ENCODE assay signal across 20 cellular contexts in genomic region chr2:223050188-223050587, GRCh38. TPM values are rescaled to one million over a fixed set of nuclear protein-coding genes. Genes with fewer than 3 reads are reported as not detected.
"Had no signal": no experiment of that assay in that cellular context is flagged by ENCODE, and none has a peak within 500 bp of the region (broad histone marks: within the 10 kb centered on the region; RNA-seq: fewer than 3 reads in every experiment).

No MANE protein-coding gene starts in this region.

- DNase-seq: activated CD4-positive, alpha-beta memory T cell treated with anti-CD3 and anti-CD28 coated beads for 36 hours; activated CD4-positive, alpha-beta T cell treated with anti-CD3 and anti-CD28 coated beads for 4 hours; activated CD4-positive, CD25-positive, alpha-beta regulatory T cell; activated naive CD4-positive, alpha-beta T cell treated with Interleukin-2 at 50 U/mL for 16 hours; activated naive CD8-positive, alpha-beta T cell treated with anti-CD3 and anti-CD28 coated beads for 36 hours; activated T-cell treated with anti-CD3 and anti-CD28 coated beads, Interleukin-2, amount 50 U/mL, for 48 hours; amniotic stem cell; effector CD4-positive, alpha-beta T cell; hippocampal formation; nucleus accumbens; posterior cingulate gyrus; right lobe of liver; stimulated activated CD4-positive, alpha-beta T cell treated with anti-CD3 and anti-CD28 coated beads, Interleukin-4, amount 100 ng/mL, for 1 hour; stimulated activated naive CD4-positive, alpha-beta T cell treated with Interleukin-2 at 50 U/mL for 16 hours; substantia nigra had no signal

- H3K4me1 ChIP-seq: right lobe of liver had no signal

- ATAC-seq: left ventricle myocardium superior, right lobe of liver had no signal

- H3K36me3 ChIP-seq: cardiac muscle cell, right lobe of liver, tibial nerve had no signal

- H3K27me3 ChIP-seq: cardiac muscle cell, right lobe of liver, tibial nerve had no signal

- H3K27ac ChIP-seq: cardiac muscle cell, right lobe of liver had no signal

- H3K4me3 ChIP-seq: cardiac muscle cell, right lobe of liver, tibial nerve had no signal

- H3K9me3 ChIP-seq: right lobe of liver, tibial nerve had no signal

RNA-seq across cellular contexts. Expression of gene KCNE4, which starts 1.8 kb away (rescaled TPM):
- total RNA-seq: activated CD4-positive, alpha-beta memory T cell treated with anti-CD3 and anti-CD28 coated beads for 36 hours; activated naive CD8-positive, alpha-beta T cell treated with anti-CD3 and anti-CD28 coated beads for 36 hours; epithelial cell of proximal tubule had no signal
- polyA plus RNA-seq: neural cell had no signal
